1 cellular context compared by ENCODE assay signal in genomic region chr12:89448951-89449371, GRCh38.
TF ChIP-seq lines count a peak whose summit lies in the region.

No MANE protein-coding gene starts in this region.

TF ChIP-seq in K562, 482 proteins besides CTCF, POLR2A, EP300 and RAD21:
- TF ChIP-seq NFIC (IDR thresholded peaks at IDR 0.05) = no peak
- TF ChIP-seq E4F1 (CRISPR knock-in tag; IDR thresholded peaks at IDR 0.05; ENCODE audit: borderline replicate concordance) = no peak
